ENCODE assay signal across 8 cellular contexts in the genomic region with DNA sequence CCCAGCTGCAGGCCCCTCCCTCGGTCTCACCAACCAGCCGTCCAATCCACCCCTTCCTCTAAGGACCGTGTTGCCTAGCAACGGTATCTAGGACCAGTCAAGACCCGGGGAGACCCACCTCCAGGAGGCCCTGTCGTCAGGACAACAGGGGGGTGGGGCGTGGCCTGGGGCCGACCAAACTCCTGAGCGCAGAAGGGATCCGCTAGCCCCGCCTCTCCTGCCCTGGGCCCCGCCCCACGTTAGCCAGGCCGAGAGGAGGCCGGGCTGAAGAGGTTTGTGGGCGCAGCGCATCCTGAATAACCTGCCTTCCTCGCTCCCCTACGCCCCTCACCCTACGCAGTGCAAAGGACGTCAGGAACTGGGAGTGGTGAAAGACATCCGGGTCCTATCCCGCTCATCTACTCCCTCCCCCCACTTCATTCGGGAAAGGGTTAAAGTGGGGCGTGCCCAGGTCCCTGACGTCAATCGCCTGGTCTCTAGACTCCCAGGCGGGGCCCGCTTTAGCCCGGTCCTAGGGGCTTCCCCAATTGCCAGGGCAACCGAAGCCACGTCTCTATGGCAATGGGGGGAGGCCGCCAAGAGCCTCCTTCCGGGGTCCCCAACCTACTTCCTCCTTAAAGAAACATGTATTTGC. TPM values are rescaled to one million over a fixed set of nuclear protein-coding genes. Genes with fewer than 3 reads are reported as not detected.
DNase-seq lines count a peak whose midpoint lies in the region; ATAC-seq and TF ChIP-seq lines count a peak whose summit lies in the region.

No MANE protein-coding gene starts in this region.

- CTCF ChIA-PET in WTC11 (lab: Charles Lee) = interaction anchor here (1.3 kb wide), 1 partner anchor 9 kb away, joined by 4 read pairs; no protein-coding TSS in a partner anchor

- peak overlapping the region; percentile 30 to 72 (median 44) for H3K4me3 ChIP-seq in spleen

- H3K27me3 Mint-ChIP-seq in WTC11 (ENCODE audit: low read depth) = no peaks in the 10 kb centered on the region

- 1% methylated on average over 18 to 34 of the region's 34 CpGs for WGBS in spleen, 5 donors

- H3K27me3 ChIP-seq in spleen (replicated peaks in 1 of 7) = no peaks in the 10 kb centered on the region

- peak; percentile 72 for ATAC-seq in GM21528 (IDR thresholded peaks at IDR 0.05; ENCODE audit: low FRiP score, unreplicated experiment)
- peak; percentile 81 for ATAC-seq in WTC11

- TF ChIP-seq CTCF in WTC11 (IDR thresholded peaks at IDR 0.05) (no peak), spleen (IDR thresholded peaks at IDR 0.05 in 8 of 11, conservative IDR thresholded peaks at IDR 0.05 in 3 of 11) (peak in 1 of 11 experiments; percentile 12)

- peaks cover 23% of the 10 kb centered on the region for H3K36me3 Mint-ChIP-seq in WTC11

- peak overlapping the region; percentile 78 for H3K27ac Mint-ChIP-seq in WTC11

- no peaks in the 10 kb centered on the region for H3K9me3 Mint-ChIP-seq in WTC11

- H3K4me1 Mint-ChIP-seq in WTC11 = peaks cover 38% of the 10 kb centered on the region

- H3K9me3 ChIP-seq in spleen = no peaks in the 10 kb centered on the region

- TF ChIP-seq POLR2A in spleen (IDR thresholded peaks at IDR 0.05) = no peak

- DNase-seq in DMS153 treated with DMSO at 0.1 percent for 48 hours (lab: John Stamatoyannopoulos, UW; ENCODE audit: unreplicated experiment) (peak; percentile 20), MV-4-11 (lab: John Stamatoyannopoulos, UW) (peak; percentile 63), WTC11 (ENCODE audit: low spot score) (peak; percentile 98), caudate nucleus (lab: John Stamatoyannopoulos, UW) (peak in 55 of 61 donors; percentile 34 to 94 (median 71)), inferior parietal cortex (ENCODE audit: extremely low spot score) (peak; percentile 77), spleen (peak; percentile 96), NCI-H446 treated with DMSO at 0.1 percent for 48 hours (lab: John Stamatoyannopoulos, UW) (no peak)

- H3K4me1 ChIP-seq in spleen = peaks cover 0 to 58% (median 28%) of the 10 kb centered on the region in 6 donors

- intact Hi-C loops in spleen (cut with DNase I; ENCODE audit: low total_unique reads) = no loop called here

- H3K27ac ChIP-seq in caudate nucleus (ENCODE audit: low read depth, low read length) (peak overlapping the region; percentile 78), spleen (peak overlapping the region; percentile 55 to 89 (median 77))

- POLR2A ChIA-PET in WTC11 (lab: Charles Lee) = interaction anchor here (0.5 kb wide), 1 partner anchor 37 kb away, joined by 3 read pairs; no protein-coding TSS in a partner anchor

- peaks cover 0 to 40% (median 12%) of the 10 kb centered on the region in 6 donors for H3K36me3 ChIP-seq in spleen

- H3K4me3 Mint-ChIP-seq in WTC11 = peak overlapping the region; percentile 71

TF ChIP-seq in WTC11, 78 proteins besides CTCF, POLR2A, EP300 and RAD21:
- TF ChIP-seq SP1 (CRISPR knock-in tag; conservative IDR thresholded peaks at IDR 0.05) (peak; percentile 93), NFYB (CRISPR knock-in tag; conservative IDR thresholded peaks at IDR 0.05; ENCODE audit: low read depth) (no peak), CREM (CRISPR knock-in tag; IDR thresholded peaks at IDR 0.05) (peak; percentile 81; the same call in 1 of the 2 replicates), TEAD1 (CRISPR knock-in tag; IDR thresholded peaks at IDR 0.05) (no peak; the same call in 1 of the 2 replicates), FOXK1 (CRISPR knock-in tag; IDR thresholded peaks at IDR 0.05) (no peak), ZBTB21 (CRISPR knock-in tag; IDR thresholded peaks at IDR 0.05; ENCODE audit: borderline replicate concordance) (peak; percentile 86), ZNF263 (CRISPR knock-in tag; IDR thresholded peaks at IDR 0.05; ENCODE audit: low read depth) (no peak), IRF2 (CRISPR knock-in tag; IDR thresholded peaks at IDR 0.05; ENCODE audit: borderline replicate concordance, low read depth) (no peak)
- TF ChIP-seq, protein P1, sequence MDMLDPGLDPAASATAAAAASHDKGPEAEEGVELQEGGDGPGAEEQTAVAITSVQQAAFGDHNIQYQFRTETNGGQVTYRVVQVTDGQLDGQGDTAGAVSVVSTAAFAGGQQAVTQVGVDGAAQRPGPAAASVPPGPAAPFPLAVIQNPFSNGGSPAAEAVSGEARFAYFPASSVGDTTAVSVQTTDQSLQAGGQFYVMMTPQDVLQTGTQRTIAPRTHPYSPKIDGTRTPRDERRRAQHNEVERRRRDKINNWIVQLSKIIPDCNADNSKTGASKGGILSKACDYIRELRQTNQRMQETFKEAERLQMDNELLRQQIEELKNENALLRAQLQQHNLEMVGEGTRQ (CRISPR knock-in tag; IDR thresholded peaks at IDR 0.05) = peak; percentile 34; the same call in 1 of the 2 replicates

RNA-seq across cellular contexts. Expression of gene DLG4, which starts 14.7 kb away (rescaled TPM):
- total RNA-seq in WTC11 (2021) = 47.1 to 59.7 TPM (median 48.0 TPM) in 3 replicates
- 10 to 100 TPM; 17.0 to 38.5 (median 30.5) TPM for total RNA-seq in spleen
- 10 to 100 TPM in 1 of 3 donors, 1 to 10 TPM in 2; 3.0 to 21.5 (median 4.3) TPM for polyA plus RNA-seq in spleen

RNA-seq across cellular contexts. Expression of gene ACADVL, which starts 14.8 kb away (rescaled TPM):
- total RNA-seq in WTC11 (2021) (213 to 236 TPM (median 221 TPM) in 3 replicates), spleen (100 to 1,000 TPM; 402 to 903 (median 548) TPM)
- polyA plus RNA-seq in spleen = 100 to 1,000 TPM; 320 to 963 (median 710) TPM

RNA-seq across cellular contexts. Expression of gene ASGR1, which starts 25.8 kb away (rescaled TPM):
- total RNA-seq in WTC11 (2021) (13.3 to 17.7 TPM (median 15.8 TPM) in 3 replicates), spleen (1 to 10 TPM; 1.5 to 7.2 (median 3.7) TPM)
- 10 to 100 TPM in 1 of 3 donors, 1 to 10 TPM in 2; 1.3 to 10.2 (median 6.4) TPM for polyA plus RNA-seq in spleen

RNA-seq across cellular contexts. Expression of gene DVL2, which starts 29.4 kb away (rescaled TPM):
- total RNA-seq in WTC11 (2021) = 57.6 to 67.3 TPM (median 59.8 TPM) in 3 replicates
- total RNA-seq in spleen = 10 to 100 TPM; 36.9 to 48.0 (median 39.2) TPM
- 10 to 100 TPM in 2 of 3 donors, 1 to 10 TPM in 1; 9.8 to 29.2 (median 11.7) TPM for polyA plus RNA-seq in spleen

RNA-seq across cellular contexts. Expression of gene PHF23, which starts 34.3 kb away (rescaled TPM):
- total RNA-seq in WTC11 (2021) (45.8 to 50.1 TPM (median 49.1 TPM) in 3 replicates), spleen (10 to 100 TPM; 33.1 to 47.6 (median 38.8) TPM)
- 10 to 100 TPM; 27.4 to 50.4 (median 33.2) TPM for polyA plus RNA-seq in spleen
